Comparison of ENCODE assay signal across 31 cellular contexts in the genomic region with DNA sequence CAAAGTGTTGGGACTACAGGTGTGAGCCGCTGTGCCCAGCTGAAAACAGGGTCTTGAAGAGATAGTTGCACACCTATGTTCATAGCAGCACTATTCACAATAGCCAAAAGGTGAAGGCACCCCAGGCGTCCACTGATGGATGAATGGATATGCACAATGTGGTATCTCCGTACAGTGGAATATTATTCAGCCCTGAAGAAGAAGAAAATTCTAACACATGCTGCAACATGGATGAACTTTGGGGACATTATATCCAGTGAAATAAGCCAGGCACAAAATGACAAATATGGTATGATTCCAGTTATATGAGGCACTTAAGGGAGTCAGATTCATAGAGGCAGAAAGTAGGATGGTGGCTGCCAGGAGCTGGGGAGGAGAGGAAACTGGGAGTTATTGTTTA.
"Had no signal": no experiment of that assay in that cellular context is flagged by ENCODE, and none has a peak within 500 bp of the region (broad histone marks: within the 10 kb centered on the region; RNA-seq: fewer than 3 reads in every experiment).

No MANE protein-coding gene starts in this region.

- H3K4me3 ChIP-seq: coronary artery, dorsolateral prefrontal cortex, esophagus muscularis mucosa, gastrocnemius medialis, heart left ventricle had no signal

- H3K36me3 ChIP-seq: brain microvascular endothelial cell, esophagus muscularis mucosa, gastrocnemius medialis, heart left ventricle had no signal

- H3K4me1 ChIP-seq: esophagus muscularis mucosa, foreskin keratinocyte, gastrocnemius medialis, heart left ventricle had no signal

- H3K9me3 ChIP-seq: gastrocnemius medialis had no signal

- FAIRE-seq: astrocyte had no signal

- H3K27ac ChIP-seq: brain microvascular endothelial cell, coronary artery, dorsolateral prefrontal cortex, esophagus muscularis mucosa, foreskin keratinocyte, gastrocnemius medialis, heart left ventricle, VCaP had no signal

- DNase-seq: activated CD4-positive, alpha-beta T cell treated with anti-CD3 and anti-CD28 coated beads for 1 hour; activated CD4-positive, alpha-beta T cell treated with anti-CD3 and anti-CD28 coated beads for 4 hours; activated CD4-positive, alpha-beta T cell treated with anti-CD3 and anti-CD28 coated beads, Interleukin-2, amount 10 ng/mL, durations not matched to agents 7 days and 5 days; activated CD4-positive, alpha-beta T cell treated with anti-CD3 and anti-CD28 coated beads, Interleukin-2, amount 50 U/mL, for 4 hours; activated CD8-positive, alpha-beta memory T cell treated with anti-CD3 and anti-CD28 coated beads for 24 hours; activated CD8-positive, alpha-beta T cell treated with anti-CD3 and anti-CD28 coated beads for 36 hours; activated effector memory CD4-positive, alpha-beta T cell treated with Interleukin-2 at 50 U/mL for 16 hours; activated gamma-delta T cell treated with Interleukin-2 at 50 U/mL for 16 hours; activated naive CD4-positive, alpha-beta T cell treated with anti-CD3 and anti-CD28 coated beads, Interleukin-2, amount 50 U/mL, for 16 hours; activated naive CD4-positive, alpha-beta T cell treated with Interleukin-2 at 50 U/mL for 16 hours; activated T-cell treated with anti-CD3 and anti-CD28 coated beads, Interleukin-2, amount 50 U/mL, for 4 hours; amniotic stem cell; anterior cingulate cortex; brain microvascular endothelial cell; central memory CD4-positive, alpha-beta T cell; cerebellar nuclear complex; effector memory CD4-positive, alpha-beta T cell; endodermal cell; erythroblast; foreskin keratinocyte; gastrocnemius medialis; glutamatergic neuron; heart left ventricle; T-helper 2 cell had no signal

- ATAC-seq: activated CD8-positive, alpha-beta T cell treated with anti-CD3 and anti-CD28 coated beads for 36 hours; activated T-cell treated with anti-CD3 and anti-CD28 coated beads, Interleukin-2, amount 50 U/mL, for 4 hours; activated T-helper 17 cell treated with anti-CD3 and anti-CD28 coated beads, Interleukin-2, amount 50 U/mL, for 72 hours; foreskin keratinocyte; gastrocnemius medialis; heart left ventricle; WTC11 had no signal
